1 cellular context compared by ENCODE assay signal in genomic region chr6:38034269-38034914, GRCh38.
A peak's percentile ranks its signal among the peaks of the same experiment; 100 is the strongest.
TF ChIP-seq lines count a peak whose summit lies in the region.

No MANE protein-coding gene starts in this region.

TF ChIP-seq in H1, 55 proteins besides CTCF, POLR2A, EP300 and RAD21 (continued from another document):
- peak; percentile 43 for TF ChIP-seq CHD7 (IDR thresholded peaks at IDR 0.05; ENCODE audit: insufficient replicate concordance, low read length)
- no peak for TF ChIP-seq ATF2 (IDR thresholded peaks at IDR 0.05; ENCODE audit: low read length)
